In the genomic region with DNA sequence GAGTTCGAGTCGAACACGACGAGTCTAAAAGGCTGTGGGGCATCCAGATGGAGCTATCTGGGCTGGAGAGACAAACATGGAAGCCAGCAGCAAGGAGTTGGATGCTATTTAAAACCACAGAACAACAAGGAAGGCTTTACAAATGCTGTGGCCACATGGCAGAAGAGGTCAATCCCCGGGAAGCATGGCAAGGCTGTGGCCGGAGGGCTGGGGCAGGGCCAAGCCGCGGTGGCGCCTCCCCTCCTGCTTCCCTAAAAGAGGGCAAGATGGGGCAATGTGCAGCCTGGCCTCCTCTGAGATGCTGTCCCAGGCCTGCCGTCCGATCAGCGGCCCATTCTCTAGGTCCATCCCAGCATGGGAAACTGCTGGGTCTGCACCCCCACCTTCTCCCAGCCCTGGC, we compare ENCODE assay signal across 19 cellular contexts.
DNase-seq lines count a peak whose midpoint lies in the region; ATAC-seq, FAIRE-seq and TF ChIP-seq lines count a peak whose summit lies in the region.
"Had no signal": no experiment of that assay in that cellular context is flagged by ENCODE, and none has a peak within 500 bp of the region (broad histone marks: within the 10 kb centered on the region; RNA-seq: fewer than 3 reads in every experiment).

No MANE protein-coding gene starts in this region.

- TF ChIP-seq POLR2A in right lobe of liver (IDR thresholded peaks at IDR 0.05) (no peak), HepG2 (IDR thresholded peaks at IDR 0.05; ENCODE audit: insufficient read depth in 1 of 2, low read depth in 2 of 2, low read length in 2 of 2) (no peak)

- no peak for FAIRE-seq in HepG2 (lab: Jason Lieb, UNC)
- FAIRE-seq: H54 had no signal

- in situ Hi-C loops in HepG2 (cut with HindIII; ENCODE audit: extremely low pct_ligation_motif_present, low pct_unique_long_range_greater_than_20kb): no loop called here

- no peak overlapping the region for H3K9ac ChIP-seq in HepG2 (ENCODE audit: insufficient read depth, low read depth, low read length)

- H3K27me3 Mint-ChIP-seq in brain: no peaks in the 10 kb centered on the region
- peaks cover 23 to 46% of the 10 kb centered on the region in 2 donors for H3K27me3 Mint-ChIP-seq in effector memory CD8-positive, alpha-beta T cell

- H3K4me2 ChIP-seq in HepG2 (ENCODE audit: low read depth, low read length): no peak overlapping the region

- no peak for TF ChIP-seq CTCF in right lobe of liver (IDR thresholded peaks at IDR 0.05)
- TF ChIP-seq CTCF in HepG2 (CRISPR knock-in tag; IDR thresholded peaks at IDR 0.05): no peak
- TF ChIP-seq CTCF in brain (conservative IDR thresholded peaks at IDR 0.05): no peak

- TF ChIP-seq RAD21 in HepG2 (CRISPR knock-in tag; IDR thresholded peaks at IDR 0.05): no peak

- no peaks in the 10 kb centered on the region for H3K27me3 ChIP-seq in right lobe of liver
- peaks cover 0 to 6% of the 10 kb centered on the region in 2 experiments; a peak in 1 of 5 replicates for H3K27me3 ChIP-seq in HepG2 (ENCODE audit: control insufficient read depth in 1 of 2, insufficient read depth in 2 of 2, low read length in 2 of 2)

- DNase-seq in right lobe of liver (peak in 1 of 3 donors; percentile 39), HepG2 (ENCODE audit: low spot score) (no peak), left lobe of liver (ENCODE audit: low spot score) (no peak), foreskin melanocyte (no peak)
- no peak for DNase-seq in stimulated activated effector memory CD8-positive, alpha-beta T cell treated with anti-CD3 and anti-CD28 coated beads, Interleukin-12 subunit alpha, Interleukin-12 subunit beta, amount 100 ng/mL, for 72 hours (ENCODE audit: low spot score in 2 of 2)
- no peak for DNase-seq in stimulated activated naive CD4-positive, alpha-beta T cell (lab: John Stamatoyannopoulos, UW)
- DNase-seq in effector memory CD8-positive, alpha-beta T cell: no peak
- DNase-seq: 8988T, DMS79, Karpas-422, NCI-H1417, NCI-H187, NCI-H446 treated with DMSO at 0.1 percent for 48 hours, NCI-H526 treated with DMSO at 0.1 percent for 48 hours, OCI-M1, Right ventricle myocardium superior had no signal

- H3K36me3 Mint-ChIP-seq in brain: peaks cover 83% of the 10 kb centered on the region
- no peaks in the 10 kb centered on the region for H3K36me3 Mint-ChIP-seq in stimulated activated effector memory CD8-positive, alpha-beta T cell treated with anti-CD3 and anti-CD28 coated beads, Interleukin-12 subunit alpha, Interleukin-12 subunit beta, amount 100 ng/mL, for 72 hours
- H3K36me3 Mint-ChIP-seq in effector memory CD8-positive, alpha-beta T cell (ENCODE audit: insufficient read depth): no peaks in the 10 kb centered on the region
- H3K36me3 Mint-ChIP-seq: CD14-positive monocyte had no signal

- POLR2A ChIA-PET in HepG2 (lab: Yijun Ruan, JAX): no interaction called here

- no TSS peak for BruUV-seq in HepG2 (replicated peaks; lab: Mats Ljungman, UMichigan)

- H3K79me2 ChIP-seq in HepG2 (ENCODE audit: insufficient read depth, low read length): no peaks in the 10 kb centered on the region

- 87% methylated on average over 4 of the region's 12 CpGs for WGBS in right lobe of liver (ENCODE audit: insufficient coverage, low coverage, low lambda C conversion rate, missing lambda C conversion rate)
- WGBS in HepG2 (ENCODE audit: low lambda C conversion rate): 59% methylated on average over 9 of the region's 12 CpGs

- H3K4me1 ChIP-seq in right lobe of liver (no peaks in the 10 kb centered on the region), HepG2 (ENCODE audit: insufficient read depth, low read length) (no peaks in the 10 kb centered on the region)

- H3K27ac Mint-ChIP-seq in brain: peak overlapping the region in 3 of 5 experiments; percentile 5 to 79 (median 68)
- no peak overlapping the region for H3K27ac Mint-ChIP-seq in stimulated activated effector memory CD8-positive, alpha-beta T cell treated with anti-CD3 and anti-CD28 coated beads, Interleukin-12 subunit alpha, Interleukin-12 subunit beta, amount 100 ng/mL, for 72 hours
- no peak overlapping the region for H3K27ac Mint-ChIP-seq in effector memory CD8-positive, alpha-beta T cell

- intact Hi-C loops in right lobe of liver (cut with DNase I) (no loop called here), HepG2 (cut with micrococcal nuclease; ENCODE audit: unreplicated experiment) (no loop called here)

- H3K36me3 ChIP-seq in right lobe of liver: no peaks in the 10 kb centered on the region
- no peaks in the 10 kb centered on the region for H3K36me3 ChIP-seq in HepG2 (replicated peaks in 1 of 2; ENCODE audit: control insufficient read depth in 1 of 2, insufficient read depth in 2 of 2, low read length in 2 of 2)

- no peaks in the 10 kb centered on the region for H4K20me1 ChIP-seq in HepG2 (ENCODE audit: insufficient read depth, low read length)

- no peaks in the 10 kb centered on the region for H3K9me3 ChIP-seq in right lobe of liver
- no peaks in the 10 kb centered on the region for H3K9me3 ChIP-seq in HepG2 (ENCODE audit: low read length)

- no peak overlapping the region for H3K4me3 ChIP-seq in right lobe of liver
- no peak overlapping the region for H3K4me3 ChIP-seq in HepG2 (replicated peaks in 1 of 3; ENCODE audit: insufficient read depth in 1 of 3, low read depth in 2 of 3, low read length in 3 of 3)

- H3K27ac ChIP-seq in right lobe of liver (no peak overlapping the region), HepG2 (ENCODE audit: extremely low read length, insufficient read depth, low read length) (no peak overlapping the region)

- H3K4me3 Mint-ChIP-seq in brain: no peak overlapping the region
- no peak overlapping the region for H3K4me3 Mint-ChIP-seq in stimulated activated effector memory CD8-positive, alpha-beta T cell treated with anti-CD3 and anti-CD28 coated beads, Interleukin-12 subunit alpha, Interleukin-12 subunit beta, amount 100 ng/mL, for 72 hours
- H3K4me3 Mint-ChIP-seq in effector memory CD8-positive, alpha-beta T cell: no peak overlapping the region
- H3K4me3 Mint-ChIP-seq: CD14-positive monocyte had no signal

- no peak overlapping the region for H2AFZ ChIP-seq in HepG2 (ENCODE audit: low read length)

- peaks cover 0 to 6% (median 0%) of the 10 kb centered on the region in 5 experiments for H3K9me3 Mint-ChIP-seq in brain
- H3K9me3 Mint-ChIP-seq in stimulated activated effector memory CD8-positive, alpha-beta T cell treated with anti-CD3 and anti-CD28 coated beads, Interleukin-12 subunit alpha, Interleukin-12 subunit beta, amount 100 ng/mL, for 72 hours: no peaks in the 10 kb centered on the region
- H3K9me3 Mint-ChIP-seq in effector memory CD8-positive, alpha-beta T cell: no peaks in the 10 kb centered on the region

- peaks cover 37% of the 10 kb centered on the region for H3K4me1 Mint-ChIP-seq in brain
- no peaks in the 10 kb centered on the region for H3K4me1 Mint-ChIP-seq in stimulated activated effector memory CD8-positive, alpha-beta T cell treated with anti-CD3 and anti-CD28 coated beads, Interleukin-12 subunit alpha, Interleukin-12 subunit beta, amount 100 ng/mL, for 72 hours
- no peaks in the 10 kb centered on the region for H3K4me1 Mint-ChIP-seq in effector memory CD8-positive, alpha-beta T cell (ENCODE audit: low read depth in 2 of 2)

- peak; percentile 41 to 60 (median 58) for ATAC-seq in right lobe of liver
- no peak for ATAC-seq in HepG2
- ATAC-seq in left lobe of liver: peak; percentile 47
- peak; percentile 6 for ATAC-seq in stimulated activated effector memory CD8-positive, alpha-beta T cell treated with anti-CD3 and anti-CD28 coated beads, Interleukin-12 subunit alpha, Interleukin-12 subunit beta, amount 100 ng/mL, for 72 hours
- ATAC-seq in effector memory CD8-positive, alpha-beta T cell (replicated peaks): no peak

- TF ChIP-seq EP300 in HepG2 (IDR thresholded peaks at IDR 0.05; ENCODE audit: low read depth in 2 of 2, low read length in 2 of 2) (no peak), HepG2 (CRISPR knock-in tag; IDR thresholded peaks at IDR 0.05; ENCODE audit: borderline replicate concordance) (no peak)

- CTCF ChIA-PET in HepG2 (lab: Yijun Ruan, JAX; ENCODE audit: low intra/inter-chr PET ratio, low total read pairs): no interaction called here

TF ChIP-seq in HepG2, 621 proteins besides CTCF, POLR2A, EP300 and RAD21 (continues in another document):
- no peak for TF ChIP-seq MTF1 (CRISPR knock-in tag; IDR thresholded peaks at IDR 0.05)
- no peak for TF ChIP-seq KDM3A (CRISPR knock-in tag; IDR thresholded peaks at IDR 0.05; ENCODE audit: low read depth)
- no peak for TF ChIP-seq ZNF33B (CRISPR knock-in tag; IDR thresholded peaks at IDR 0.05)
- TF ChIP-seq, protein P1, sequence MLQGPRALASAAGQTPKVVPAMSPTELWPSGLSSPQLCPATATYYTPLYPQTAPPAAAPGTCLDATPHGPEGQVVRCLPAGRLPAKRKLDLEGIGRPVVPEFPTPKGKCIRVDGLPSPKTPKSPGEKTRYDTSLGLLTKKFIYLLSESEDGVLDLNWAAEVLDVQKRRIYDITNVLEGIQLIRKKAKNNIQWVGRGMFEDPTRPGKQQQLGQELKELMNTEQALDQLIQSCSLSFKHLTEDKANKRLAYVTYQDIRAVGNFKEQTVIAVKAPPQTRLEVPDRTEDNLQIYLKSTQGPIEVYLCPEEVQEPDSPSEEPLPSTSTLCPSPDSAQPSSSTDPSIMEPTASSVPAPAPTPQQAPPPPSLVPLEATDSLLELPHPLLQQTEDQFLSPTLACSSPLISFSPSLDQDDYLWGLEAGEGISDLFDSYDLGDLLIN (CRISPR knock-in tag; IDR thresholded peaks at IDR 0.05; ENCODE audit: borderline replicate concordance): no peak
- TF ChIP-seq, protein P2, sequence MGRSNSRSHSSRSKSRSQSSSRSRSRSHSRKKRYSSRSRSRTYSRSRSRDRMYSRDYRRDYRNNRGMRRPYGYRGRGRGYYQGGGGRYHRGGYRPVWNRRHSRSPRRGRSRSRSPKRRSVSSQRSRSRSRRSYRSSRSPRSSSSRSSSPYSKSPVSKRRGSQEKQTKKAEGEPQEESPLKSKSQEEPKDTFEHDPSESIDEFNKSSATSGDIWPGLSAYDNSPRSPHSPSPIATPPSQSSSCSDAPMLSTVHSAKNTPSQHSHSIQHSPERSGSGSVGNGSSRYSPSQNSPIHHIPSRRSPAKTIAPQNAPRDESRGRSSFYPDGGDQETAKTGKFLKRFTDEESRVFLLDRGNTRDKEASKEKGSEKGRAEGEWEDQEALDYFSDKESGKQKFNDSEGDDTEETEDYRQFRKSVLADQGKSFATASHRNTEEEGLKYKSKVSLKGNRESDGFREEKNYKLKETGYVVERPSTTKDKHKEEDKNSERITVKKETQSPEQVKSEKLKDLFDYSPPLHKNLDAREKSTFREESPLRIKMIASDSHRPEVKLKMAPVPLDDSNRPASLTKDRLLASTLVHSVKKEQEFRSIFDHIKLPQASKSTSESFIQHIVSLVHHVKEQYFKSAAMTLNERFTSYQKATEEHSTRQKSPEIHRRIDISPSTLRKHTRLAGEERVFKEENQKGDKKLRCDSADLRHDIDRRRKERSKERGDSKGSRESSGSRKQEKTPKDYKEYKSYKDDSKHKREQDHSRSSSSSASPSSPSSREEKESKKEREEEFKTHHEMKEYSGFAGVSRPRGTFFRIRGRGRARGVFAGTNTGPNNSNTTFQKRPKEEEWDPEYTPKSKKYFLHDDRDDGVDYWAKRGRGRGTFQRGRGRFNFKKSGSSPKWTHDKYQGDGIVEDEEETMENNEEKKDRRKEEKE (IDR thresholded peaks at IDR 0.05): no peak
- no peak for TF ChIP-seq MEIS1 (CRISPR knock-in tag; IDR thresholded peaks at IDR 0.05; ENCODE audit: borderline replicate concordance)
- no peak for TF ChIP-seq PRPF4 (IDR thresholded peaks at IDR 0.05; ENCODE audit: low read depth, low read length, poor library complexity, severe bottlenecking)

Comparison
In these comparisons a context has a peak if more than half of its experiments do, and no peak if none do; other contexts are left out.
1. ATAC-seq: peak in right lobe of liver (4 of 4), left lobe of liver (single experiment) and stimulated activated effector memory CD8-positive, alpha-beta T cell treated with anti-CD3 and anti-CD28 coated beads, Interleukin-12 subunit alpha, Interleukin-12 subunit beta, amount 100 ng/mL, for 72 hours (single experiment); none in HepG2 (single experiment) and effector memory CD8-positive, alpha-beta T cell (single experiment).
2. H3K27ac Mint-ChIP-seq: peak in brain (3 of 5); none in stimulated activated effector memory CD8-positive, alpha-beta T cell treated with anti-CD3 and anti-CD28 coated beads, Interleukin-12 subunit alpha, Interleukin-12 subunit beta, amount 100 ng/mL, for 72 hours (single experiment) and effector memory CD8-positive, alpha-beta T cell (0 of 2).